ENCODE assay signal across 1 cellular context in the genomic region with DNA sequence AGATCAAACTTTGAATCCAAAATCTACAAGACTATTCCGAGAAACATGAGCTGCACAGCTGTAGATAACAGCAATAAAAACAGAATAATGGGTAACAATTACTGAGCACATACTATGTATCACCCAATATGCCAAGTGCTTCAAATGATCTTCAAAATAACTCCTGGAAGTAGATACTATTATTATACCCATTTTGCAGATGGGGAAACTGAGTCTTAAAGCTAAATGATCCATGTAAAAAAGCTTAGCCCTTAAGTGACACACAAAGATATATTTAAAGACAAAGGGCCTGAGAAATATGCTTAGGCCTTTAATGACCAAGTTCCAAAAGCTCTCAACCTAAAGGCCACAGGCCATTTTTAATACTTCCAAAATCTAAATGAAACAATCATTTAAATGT.
TF ChIP-seq lines count a peak whose summit lies in the region.

No MANE protein-coding gene starts in this region.

TF ChIP-seq in K562, 482 proteins besides CTCF, POLR2A, EP300 and RAD21 (continued from another document):
- TF ChIP-seq, protein P1, sequence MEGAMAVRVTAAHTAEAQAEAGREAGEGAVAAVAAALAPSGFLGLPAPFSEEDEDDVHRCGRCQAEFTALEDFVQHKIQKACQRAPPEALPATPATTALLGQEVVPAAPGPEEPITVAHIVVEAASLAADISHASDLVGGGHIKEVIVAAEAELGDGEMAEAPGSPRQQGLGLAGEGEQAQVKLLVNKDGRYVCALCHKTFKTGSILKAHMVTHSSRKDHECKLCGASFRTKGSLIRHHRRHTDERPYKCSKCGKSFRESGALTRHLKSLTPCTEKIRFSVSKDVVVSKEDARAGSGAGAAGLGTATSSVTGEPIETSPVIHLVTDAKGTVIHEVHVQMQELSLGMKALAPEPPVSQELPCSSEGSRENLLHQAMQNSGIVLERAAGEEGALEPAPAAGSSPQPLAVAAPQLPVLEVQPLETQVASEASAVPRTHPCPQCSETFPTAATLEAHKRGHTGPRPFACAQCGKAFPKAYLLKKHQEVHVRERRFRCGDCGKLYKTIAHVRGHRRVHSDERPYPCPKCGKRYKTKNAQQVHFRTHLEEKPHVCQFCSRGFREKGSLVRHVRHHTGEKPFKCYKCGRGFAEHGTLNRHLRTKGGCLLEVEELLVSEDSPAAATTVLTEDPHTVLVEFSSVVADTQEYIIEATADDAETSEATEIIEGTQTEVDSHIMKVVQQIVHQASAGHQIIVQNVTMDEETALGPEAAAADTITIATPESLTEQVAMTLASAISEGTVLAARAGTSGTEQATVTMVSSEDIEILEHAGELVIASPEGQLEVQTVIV (CRISPR knock-in tag; IDR thresholded peaks at IDR 0.05; ENCODE audit: borderline replicate concordance), result no peak
- TF ChIP-seq SMARCA5 (IDR thresholded peaks at IDR 0.05) (0 out of 2 replicates have a peak, but pooled peaks have one; percentile 40), RBM25 (IDR thresholded peaks at IDR 0.05; ENCODE audit: low read depth, low read length, severe bottlenecking) (peak; percentile 96), CBX3 (IDR thresholded peaks at IDR 0.05; ENCODE audit: borderline replicate concordance in 1 of 2, low read length in 2 of 2) (0 out of 3 replicates have a peak, but pooled peaks of 1 of the 2 experiments have one; percentile 54), RCOR1 (IDR thresholded peaks at IDR 0.05; ENCODE audit: borderline replicate concordance in 1 of 2, low read depth in 2 of 2, low read length in 2 of 2) (peak in 1 of 2 experiments; percentile 74; a peak in 2 of 4 replicates), ZNF184 (CRISPR knock-in tag; IDR thresholded peaks at IDR 0.05) (no peak), BCOR (IDR thresholded peaks at IDR 0.05) (peak; percentile 94), FOXJ3 (CRISPR knock-in tag; IDR thresholded peaks at IDR 0.05) (no peak), GATA2 (CRISPR knock-in tag; IDR thresholded peaks at IDR 0.05) (no peak), KDM1A (IDR thresholded peaks at IDR 0.05) (peak; percentile 71 to 86), PHB2 (IDR thresholded peaks at IDR 0.05; ENCODE audit: low read depth) (no peak), FOXM1 (IDR thresholded peaks at IDR 0.05; ENCODE audit: low read depth) (no peak), FOXM1 (CRISPR knock-in tag; IDR thresholded peaks at IDR 0.05; ENCODE audit: low read depth) (no peak), ARNT (IDR thresholded peaks at IDR 0.05) (0 out of 4 replicates have a peak, but pooled peaks of 1 of the 2 experiments have one; percentile 29), THRAP3 (IDR thresholded peaks at IDR 0.05; ENCODE audit: borderline replicate concordance) (no peak), CHD4 (IDR thresholded peaks at IDR 0.05; ENCODE audit: insufficient read depth, insufficient replicate concordance, low read depth, low read length, poor library complexity, severe bottlenecking) (peak; percentile 91), ZNF764 (CRISPR knock-in tag; IDR thresholded peaks at IDR 0.05; ENCODE audit: low read depth) (no peak), HDAC2 (IDR thresholded peaks at IDR 0.05) (peak; percentile 72; the same call in 1 of the 2 replicates)
- TF ChIP-seq, protein P2, sequence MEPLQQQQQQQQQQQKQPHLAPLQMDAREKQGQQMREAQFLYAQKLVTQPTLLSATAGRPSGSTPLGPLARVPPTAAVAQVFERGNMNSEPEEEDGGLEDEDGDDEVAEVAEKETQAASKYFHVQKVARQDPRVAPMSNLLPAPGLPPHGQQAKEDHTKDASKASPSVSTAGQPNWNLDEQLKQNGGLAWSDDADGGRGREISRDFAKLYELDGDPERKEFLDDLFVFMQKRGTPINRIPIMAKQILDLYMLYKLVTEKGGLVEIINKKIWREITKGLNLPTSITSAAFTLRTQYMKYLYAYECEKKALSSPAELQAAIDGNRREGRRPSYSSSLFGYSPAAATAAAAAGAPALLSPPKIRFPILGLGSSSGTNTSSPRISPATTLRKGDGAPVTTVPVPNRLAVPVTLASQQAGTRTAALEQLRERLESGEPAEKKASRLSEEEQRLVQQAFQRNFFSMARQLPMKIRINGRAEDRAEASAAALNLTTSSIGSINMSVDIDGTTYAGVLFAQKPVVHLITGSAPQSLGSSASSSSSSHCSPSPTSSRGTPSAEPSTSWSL (CRISPR knock-in tag; IDR thresholded peaks at IDR 0.05; ENCODE audit: borderline replicate concordance), result no peak
- TF ChIP-seq, protein P3, sequence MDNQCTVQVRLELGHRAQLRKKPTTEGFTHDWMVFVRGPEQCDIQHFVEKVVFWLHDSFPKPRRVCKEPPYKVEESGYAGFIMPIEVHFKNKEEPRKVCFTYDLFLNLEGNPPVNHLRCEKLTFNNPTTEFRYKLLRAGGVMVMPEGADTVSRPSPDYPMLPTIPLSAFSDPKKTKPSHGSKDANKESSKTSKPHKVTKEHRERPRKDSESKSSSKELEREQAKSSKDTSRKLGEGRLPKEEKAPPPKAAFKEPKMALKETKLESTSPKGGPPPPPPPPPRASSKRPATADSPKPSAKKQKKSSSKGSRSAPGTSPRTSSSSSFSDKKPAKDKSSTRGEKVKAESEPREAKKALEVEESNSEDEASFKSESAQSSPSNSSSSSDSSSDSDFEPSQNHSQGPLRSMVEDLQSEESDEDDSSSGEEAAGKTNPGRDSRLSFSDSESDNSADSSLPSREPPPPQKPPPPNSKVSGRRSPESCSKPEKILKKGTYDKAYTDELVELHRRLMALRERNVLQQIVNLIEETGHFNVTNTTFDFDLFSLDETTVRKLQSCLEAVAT (IDR thresholded peaks at IDR 0.05), result no peak
